Comparison of ENCODE assay signal across 1 cellular context in genomic region chr5:116574682-116575634, GRCh38.
TF ChIP-seq lines count a peak whose summit lies in the region.

TSS of gene SEMA6A (minus strand) at chr5:116574823. CDS start at chr5:116504944, 69,879 bp downstream.

TF ChIP-seq in HEK293, 187 proteins besides CTCF, POLR2A, EP300 and RAD21 (continued from another document and continues in another):
- TF ChIP-seq PBX3 (CRISPR knock-in tag; IDR thresholded peaks at IDR 0.05), result peak; percentile 75
- TF ChIP-seq KLF16 (tag by site-specific recombination; IDR thresholded peaks at IDR 0.05), result peak; percentile 96
- peak; percentile 92 for TF ChIP-seq ZIC2 (tag by site-specific recombination; IDR thresholded peaks at IDR 0.05)
- no peak for TF ChIP-seq ZNF830 (tag by site-specific recombination; IDR thresholded peaks at IDR 0.05; ENCODE audit: low read depth)
- no peak for TF ChIP-seq ZNF169 (tag by site-specific recombination; IDR thresholded peaks at IDR 0.05)
- peak; percentile 99 for TF ChIP-seq ZFP37 (tag by site-specific recombination; IDR thresholded peaks at IDR 0.05)
- peak; percentile 95 for TF ChIP-seq INSM2 (tag by site-specific recombination; IDR thresholded peaks at IDR 0.05)
- TF ChIP-seq, protein P1, sequence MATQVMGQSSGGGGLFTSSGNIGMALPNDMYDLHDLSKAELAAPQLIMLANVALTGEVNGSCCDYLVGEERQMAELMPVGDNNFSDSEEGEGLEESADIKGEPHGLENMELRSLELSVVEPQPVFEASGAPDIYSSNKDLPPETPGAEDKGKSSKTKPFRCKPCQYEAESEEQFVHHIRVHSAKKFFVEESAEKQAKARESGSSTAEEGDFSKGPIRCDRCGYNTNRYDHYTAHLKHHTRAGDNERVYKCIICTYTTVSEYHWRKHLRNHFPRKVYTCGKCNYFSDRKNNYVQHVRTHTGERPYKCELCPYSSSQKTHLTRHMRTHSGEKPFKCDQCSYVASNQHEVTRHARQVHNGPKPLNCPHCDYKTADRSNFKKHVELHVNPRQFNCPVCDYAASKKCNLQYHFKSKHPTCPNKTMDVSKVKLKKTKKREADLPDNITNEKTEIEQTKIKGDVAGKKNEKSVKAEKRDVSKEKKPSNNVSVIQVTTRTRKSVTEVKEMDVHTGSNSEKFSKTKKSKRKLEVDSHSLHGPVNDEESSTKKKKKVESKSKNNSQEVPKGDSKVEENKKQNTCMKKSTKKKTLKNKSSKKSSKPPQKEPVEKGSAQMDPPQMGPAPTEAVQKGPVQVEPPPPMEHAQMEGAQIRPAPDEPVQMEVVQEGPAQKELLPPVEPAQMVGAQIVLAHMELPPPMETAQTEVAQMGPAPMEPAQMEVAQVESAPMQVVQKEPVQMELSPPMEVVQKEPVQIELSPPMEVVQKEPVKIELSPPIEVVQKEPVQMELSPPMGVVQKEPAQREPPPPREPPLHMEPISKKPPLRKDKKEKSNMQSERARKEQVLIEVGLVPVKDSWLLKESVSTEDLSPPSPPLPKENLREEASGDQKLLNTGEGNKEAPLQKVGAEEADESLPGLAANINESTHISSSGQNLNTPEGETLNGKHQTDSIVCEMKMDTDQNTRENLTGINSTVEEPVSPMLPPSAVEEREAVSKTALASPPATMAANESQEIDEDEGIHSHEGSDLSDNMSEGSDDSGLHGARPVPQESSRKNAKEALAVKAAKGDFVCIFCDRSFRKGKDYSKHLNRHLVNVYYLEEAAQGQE (tag by site-specific recombination; IDR thresholded peaks at IDR 0.05), result peak; percentile 73
- TF ChIP-seq, protein P2, sequence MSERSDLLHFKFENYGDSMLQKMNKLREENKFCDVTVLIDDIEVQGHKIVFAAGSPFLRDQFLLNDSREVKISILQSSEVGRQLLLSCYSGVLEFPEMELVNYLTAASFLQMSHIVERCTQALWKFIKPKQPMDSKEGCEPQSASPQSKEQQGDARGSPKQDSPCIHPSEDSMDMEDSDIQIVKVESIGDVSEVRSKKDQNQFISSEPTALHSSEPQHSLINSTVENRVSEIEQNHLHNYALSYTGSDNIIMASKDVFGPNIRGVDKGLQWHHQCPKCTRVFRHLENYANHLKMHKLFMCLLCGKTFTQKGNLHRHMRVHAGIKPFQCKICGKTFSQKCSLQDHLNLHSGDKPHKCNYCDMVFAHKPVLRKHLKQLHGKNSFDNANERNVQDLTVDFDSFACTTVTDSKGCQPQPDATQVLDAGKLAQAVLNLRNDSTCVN (tag by site-specific recombination; optimal IDR thresholded peaks at IDR 0.05), result peak; percentile 92
- no peak for TF ChIP-seq ZFP41 (tag by site-specific recombination; IDR thresholded peaks at IDR 0.05; ENCODE audit: borderline replicate concordance)
- TF ChIP-seq ZNF146 (tag by site-specific recombination; IDR thresholded peaks at IDR 0.05), result peak; percentile 60
- no peak for TF ChIP-seq AEBP2 (tag by site-specific recombination; IDR thresholded peaks at IDR 0.05; ENCODE audit: borderline replicate concordance)
- TF ChIP-seq ZNF175 (tag by site-specific recombination; IDR thresholded peaks at IDR 0.05), result no peak
- TF ChIP-seq ZNF449 (tag by site-specific recombination; IDR thresholded peaks at IDR 0.05), result peak; percentile 62
- TF ChIP-seq ZNF596 (tag by site-specific recombination; IDR thresholded peaks at IDR 0.05), result peak; percentile 88
- TF ChIP-seq ZNF138 (tag by site-specific recombination; IDR thresholded peaks at IDR 0.05; ENCODE audit: borderline replicate concordance), result no peak
- TF ChIP-seq, protein P3, sequence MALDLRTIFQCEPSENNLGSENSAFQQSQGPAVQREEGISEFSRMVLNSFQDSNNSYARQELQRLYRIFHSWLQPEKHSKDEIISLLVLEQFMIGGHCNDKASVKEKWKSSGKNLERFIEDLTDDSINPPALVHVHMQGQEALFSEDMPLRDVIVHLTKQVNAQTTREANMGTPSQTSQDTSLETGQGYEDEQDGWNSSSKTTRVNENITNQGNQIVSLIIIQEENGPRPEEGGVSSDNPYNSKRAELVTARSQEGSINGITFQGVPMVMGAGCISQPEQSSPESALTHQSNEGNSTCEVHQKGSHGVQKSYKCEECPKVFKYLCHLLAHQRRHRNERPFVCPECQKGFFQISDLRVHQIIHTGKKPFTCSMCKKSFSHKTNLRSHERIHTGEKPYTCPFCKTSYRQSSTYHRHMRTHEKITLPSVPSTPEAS (tag by site-specific recombination; IDR thresholded peaks at IDR 0.05), result peak; percentile 81
- TF ChIP-seq ZNF174 (tag by site-specific recombination; IDR thresholded peaks at IDR 0.05), result no peak
- TF ChIP-seq GFI1B (tag by site-specific recombination; IDR thresholded peaks at IDR 0.05), result 0 out of 2 replicates have a peak, but pooled peaks have one; percentile 21
- TF ChIP-seq ZSCAN16 (tag by site-specific recombination; IDR thresholded peaks at IDR 0.05), result 0 out of 2 replicates have a peak, but pooled peaks have one; percentile 42
- TF ChIP-seq ZNF704 (tag by site-specific recombination; IDR thresholded peaks at IDR 0.05), result no peak
- peak; percentile 99 for TF ChIP-seq ZFP69B (tag by site-specific recombination; IDR thresholded peaks at IDR 0.05)
- TF ChIP-seq, protein P4, sequence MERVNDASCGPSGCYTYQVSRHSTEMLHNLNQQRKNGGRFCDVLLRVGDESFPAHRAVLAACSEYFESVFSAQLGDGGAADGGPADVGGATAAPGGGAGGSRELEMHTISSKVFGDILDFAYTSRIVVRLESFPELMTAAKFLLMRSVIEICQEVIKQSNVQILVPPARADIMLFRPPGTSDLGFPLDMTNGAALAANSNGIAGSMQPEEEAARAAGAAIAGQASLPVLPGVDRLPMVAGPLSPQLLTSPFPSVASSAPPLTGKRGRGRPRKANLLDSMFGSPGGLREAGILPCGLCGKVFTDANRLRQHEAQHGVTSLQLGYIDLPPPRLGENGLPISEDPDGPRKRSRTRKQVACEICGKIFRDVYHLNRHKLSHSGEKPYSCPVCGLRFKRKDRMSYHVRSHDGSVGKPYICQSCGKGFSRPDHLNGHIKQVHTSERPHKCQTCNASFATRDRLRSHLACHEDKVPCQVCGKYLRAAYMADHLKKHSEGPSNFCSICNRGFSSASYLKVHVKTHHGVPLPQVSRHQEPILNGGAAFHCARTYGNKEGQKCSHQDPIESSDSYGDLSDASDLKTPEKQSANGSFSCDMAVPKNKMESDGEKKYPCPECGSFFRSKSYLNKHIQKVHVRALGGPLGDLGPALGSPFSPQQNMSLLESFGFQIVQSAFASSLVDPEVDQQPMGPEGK (tag by site-specific recombination; IDR thresholded peaks at IDR 0.05), result peak; percentile 97
- TF ChIP-seq ZNF239 (tag by site-specific recombination; IDR thresholded peaks at IDR 0.05), result no peak
- TF ChIP-seq ZNF624 (tag by site-specific recombination; IDR thresholded peaks at IDR 0.05), result no peak
- no peak for TF ChIP-seq ZNF223 (tag by site-specific recombination; IDR thresholded peaks at IDR 0.05)
- peak; percentile 92 for TF ChIP-seq BCL11B (tag by site-specific recombination; IDR thresholded peaks at IDR 0.05; ENCODE audit: low read depth)
- no peak for TF ChIP-seq TCF7L2 (IDR thresholded peaks at IDR 0.05; ENCODE audit: borderline replicate concordance, low read depth, low read length)
- TF ChIP-seq ZNF10 (tag by site-specific recombination; IDR thresholded peaks at IDR 0.05), result peak; percentile 56
- TF ChIP-seq ZNF513 (tag by site-specific recombination; IDR thresholded peaks at IDR 0.05), result 0 out of 2 replicates have a peak, but pooled peaks have one; percentile 53
- no peak for TF ChIP-seq ZNF280C (tag by site-specific recombination; IDR thresholded peaks at IDR 0.05)
- peak; percentile 66; the same call in 1 of the 2 replicates for TF ChIP-seq ZNF341 (tag by site-specific recombination; IDR thresholded peaks at IDR 0.05; ENCODE audit: low read depth)
- peak; percentile 97 for TF ChIP-seq ZBTB17 (tag by site-specific recombination; IDR thresholded peaks at IDR 0.05)
- no peak for TF ChIP-seq ZNF560 (tag by site-specific recombination; IDR thresholded peaks at IDR 0.05; ENCODE audit: borderline replicate concordance)
- peak; percentile 64; the same call in 1 of the 2 replicates for TF ChIP-seq ZNF423 (tag by site-specific recombination; IDR thresholded peaks at IDR 0.05)
- TF ChIP-seq, protein P5, sequence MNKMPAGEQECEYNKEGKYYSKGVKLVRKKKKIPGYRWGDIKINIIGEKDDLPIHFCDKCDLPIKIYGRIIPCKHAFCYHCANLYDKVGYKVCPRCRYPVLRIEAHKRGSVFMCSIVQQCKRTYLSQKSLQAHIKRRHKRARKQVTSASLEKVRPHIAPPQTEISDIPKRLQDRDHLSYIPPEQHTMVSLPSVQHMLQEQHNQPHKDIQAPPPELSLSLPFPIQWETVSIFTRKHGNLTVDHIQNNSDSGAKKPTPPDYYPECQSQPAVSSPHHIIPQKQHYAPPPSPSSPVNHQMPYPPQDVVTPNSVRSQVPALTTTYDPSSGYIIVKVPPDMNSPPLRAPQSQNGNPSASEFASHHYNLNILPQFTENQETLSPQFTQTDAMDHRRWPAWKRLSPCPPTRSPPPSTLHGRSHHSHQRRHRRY (tag by site-specific recombination; IDR thresholded peaks at IDR 0.05), result no peak
- peak; percentile 96 for TF ChIP-seq ZXDB (tag by site-specific recombination; IDR thresholded peaks at IDR 0.05)
- TF ChIP-seq KLF10 (tag by site-specific recombination; IDR thresholded peaks at IDR 0.05), result peak; percentile 81
- peak; percentile 93 for TF ChIP-seq KLF7 (tag by site-specific recombination; IDR thresholded peaks at IDR 0.05; ENCODE audit: borderline replicate concordance)
